ENCODE assay signal across 8 cellular contexts in genomic region chrY:13343307-13343946, GRCh38.
A peak's percentile ranks its signal among the peaks of the same experiment; 100 is the strongest.
DNase-seq lines count a peak whose midpoint lies in the region; ATAC-seq and TF ChIP-seq lines count a peak whose summit lies in the region.

No MANE protein-coding gene starts in this region.

- ATAC-seq in GM21619 (IDR thresholded peaks at IDR 0.05; ENCODE audit: unreplicated experiment) (peak; percentile 50), HG02973 (IDR thresholded peaks at IDR 0.05; ENCODE audit: unreplicated experiment) (no peak), HG02642 (IDR thresholded peaks at IDR 0.05; ENCODE audit: poor library complexity, unreplicated experiment) (no peak), GM18909 (IDR thresholded peaks at IDR 0.05; ENCODE audit: poor library complexity, unreplicated experiment) (no peak)

- TF ChIP-seq POLR2A in erythroblast (IDR thresholded peaks at IDR 0.05; ENCODE audit: low read length): no peak

- DNase-seq in T-helper 2 cell: peak in 3 of 5 experiments; percentile 8 to 68 (median 52)
- DNase-seq in erythroblast (lab: John Stamatoyannopoulos, UW): peak; percentile 51 to 64
- DNase-seq in stimulated activated CD4-positive, alpha-beta T cell treated with anti-CD3 and anti-CD28 coated beads, TNF-alpha, amount 100 ng/mL, for 4 hours (ENCODE audit: low read depth in 3 of 3): peak in 2 of 3 experiments; percentile 15 to 22
- DNase-seq in SK-N-DZ (ENCODE audit: low spot score): no peak
